8 cellular contexts compared by ENCODE assay signal in the genomic region with DNA sequence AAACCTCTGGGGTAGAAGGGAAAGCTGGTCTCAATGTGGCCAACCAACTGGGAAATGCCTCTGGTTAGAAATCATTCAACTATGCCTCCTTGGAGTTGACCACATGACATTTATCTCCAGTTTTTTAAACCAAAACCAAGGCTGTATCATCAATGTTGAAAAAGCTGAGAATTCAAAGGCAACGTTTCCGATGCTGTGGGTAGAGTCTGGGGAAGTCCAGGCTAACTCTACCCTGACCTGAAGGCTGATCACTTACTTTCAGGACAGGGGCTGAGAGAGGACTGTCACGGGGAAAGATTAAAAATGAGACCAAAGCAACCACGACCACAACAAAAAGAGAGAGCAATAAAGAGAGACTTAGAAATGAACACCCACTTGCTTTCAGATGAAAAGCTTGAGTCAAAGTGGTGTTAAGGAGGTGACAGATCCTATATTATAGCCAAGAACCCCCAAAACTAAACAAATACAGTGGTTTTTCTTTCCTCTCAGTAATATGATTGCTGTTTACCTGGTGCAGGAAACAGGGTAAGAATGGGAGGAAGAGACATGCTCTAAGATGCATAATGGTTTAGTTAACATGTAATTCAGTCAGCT.
DNase-seq lines count a peak whose midpoint lies in the region; ATAC-seq lines count a peak whose summit lies in the region.

No MANE protein-coding gene starts in this region.

- peak overlapping the region in 7 of 10 donors; percentile 6 to 78 (median 30) for H3K27ac Mint-ChIP-seq in naive thymus-derived CD8-positive, alpha-beta T cell

- no peaks in the 10 kb centered on the region for H3K27me3 Mint-ChIP-seq in naive thymus-derived CD8-positive, alpha-beta T cell

- no peak for DNase-seq in naive thymus-derived CD8-positive, alpha-beta T cell
- DNase-seq in kidney glomerular epithelial cell (lab: John Stamatoyannopoulos, UW) (no peak), NCI-H1694 treated with DMSO at 0.1 percent for 48 hours (lab: John Stamatoyannopoulos, UW) (no peak), NOMO-1 treated with DMSO at 0.1 percent for 48 hours (lab: John Stamatoyannopoulos, UW; ENCODE audit: unreplicated experiment) (no peak)
- no peak for DNase-seq in activated effector memory CD4-positive, alpha-beta T cell treated with anti-CD3 and anti-CD28 coated beads, Interleukin-2, amount 50 U/mL, for 16 hours

- POLR2A ChIA-PET in naive thymus-derived CD8-positive, alpha-beta T cell (lab: Charles Lee) = no interaction called here

- peak overlapping the region in 4 of 10 donors; percentile 13 to 37 (median 23) for H3K4me3 Mint-ChIP-seq in naive thymus-derived CD8-positive, alpha-beta T cell

- ATAC-seq in GM18858 (IDR thresholded peaks at IDR 0.05; ENCODE audit: unreplicated experiment) = peak; percentile 85
- ATAC-seq in GM21515 (IDR thresholded peaks at IDR 0.05; ENCODE audit: unreplicated experiment) = peak; percentile 88
- peak; percentile 88 for ATAC-seq in HG03439 (IDR thresholded peaks at IDR 0.05; ENCODE audit: unreplicated experiment)
- peak in 1 of 2 donors; percentile 38 for ATAC-seq in naive thymus-derived CD8-positive, alpha-beta T cell

- H3K36me3 Mint-ChIP-seq in naive thymus-derived CD8-positive, alpha-beta T cell = peaks cover 0 to 3% (median 0%) of the 10 kb centered on the region in 3 donors

- peaks cover 14 to 29% (median 22%) of the 10 kb centered on the region in 4 donors for H3K4me1 Mint-ChIP-seq in naive thymus-derived CD8-positive, alpha-beta T cell

- H3K9me3 Mint-ChIP-seq in naive thymus-derived CD8-positive, alpha-beta T cell = peaks cover 0 to 4% (median 0%) of the 10 kb centered on the region in 9 donors
